Comparison of ENCODE assay signal across 22 cellular contexts in the genomic region with DNA sequence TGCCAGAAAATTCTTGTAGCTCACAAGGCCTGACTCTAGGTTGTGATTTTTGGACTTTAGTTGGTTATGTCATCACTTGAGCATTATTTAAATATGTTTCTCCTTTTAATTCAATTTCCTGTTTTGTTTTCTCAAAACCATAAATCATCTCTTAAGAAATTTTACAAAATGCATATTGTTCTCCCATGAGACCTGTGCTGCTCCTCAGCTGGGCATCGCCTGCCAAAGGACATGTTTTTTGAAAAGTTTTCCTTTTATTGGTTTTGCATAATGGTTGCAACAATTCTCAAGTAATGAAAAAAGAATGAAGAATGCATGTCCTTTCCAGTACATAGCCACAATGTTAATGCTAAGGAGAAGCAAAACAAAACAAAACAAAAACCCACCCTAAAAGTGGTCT.
"Had no signal": no experiment of that assay in that cellular context is flagged by ENCODE, and none has a peak within 500 bp of the region (broad histone marks: within the 10 kb centered on the region; RNA-seq: fewer than 3 reads in every experiment).

No MANE protein-coding gene starts in this region.

- H3K27ac ChIP-seq: coronary artery, epithelial cell of prostate, heart left ventricle, left lung, neutrophil, ovary, prostate gland, upper lobe of left lung had no signal

- DNase-seq: activated B cell treated with CpG ODN at 0.5 μM for 24 hours; activated CD4-positive, alpha-beta T cell treated with anti-CD3 and anti-CD28 coated beads for 36 hours; activated CD4-positive, alpha-beta T cell treated with anti-CD3 and anti-CD28 coated beads, Interleukin-2, amount 50 U/mL, for 48 hours; activated CD8-positive, alpha-beta memory T cell treated with anti-CD3 and anti-CD28 coated beads, Interleukin-2, amount 50 U/mL, for 48 hours; activated naive CD4-positive, alpha-beta T cell; activated T-cell treated with anti-CD3 and anti-CD28 coated beads, Interleukin-2, amount 50 U/mL, for 4 hours; endodermal cell; heart left ventricle; left lung; mammary epithelial cell; midbrain; ovary; stimulated activated CD4-positive, alpha-beta T cell treated with anti-CD3 and anti-CD28 coated beads, Interleukin-4, amount 100 ng/mL, for 4 hours; stimulated activated naive CD8-positive, alpha-beta T cell treated with anti-CD3 and anti-CD28 coated beads, Interleukin-15, Interleukin-2, amounts not matched to agents 100 U/mL and 50 U/mL, for 24 hours; SW 1271; T-helper 17 cell; upper lobe of left lung had no signal

- H3K36me3 ChIP-seq: heart left ventricle, left lung, neutrophil, ovary, prostate gland, upper lobe of left lung had no signal

- ATAC-seq: activated CD4-positive, alpha-beta T cell treated with anti-CD3 and anti-CD28 coated beads for 36 hours; activated T-cell treated with anti-CD3 and anti-CD28 coated beads, Interleukin-2, amount 50 U/mL, for 4 hours; heart left ventricle; left lung; natural killer cell treated with Interleukin-12 subunit alpha and Interleukin-12 subunit beta and Interleukin-15 and Interleukin-18, amount 100 ng/mL, for 72 hours; stimulated activated naive CD8-positive, alpha-beta T cell treated with anti-CD3 and anti-CD28 coated beads, Interleukin-15, Interleukin-2, amounts not matched to agents 100 U/mL and 50 U/mL, for 24 hours; T-helper 17 cell had no signal

- H3K4me3 ChIP-seq: coronary artery, heart left ventricle, left lung, ovary, prostate gland, upper lobe of left lung had no signal

- H3K4me1 ChIP-seq: left lung, prostate gland, upper lobe of left lung had no signal

- H3K9me3 ChIP-seq: neutrophil, ovary, prostate gland had no signal

- H3K27me3 ChIP-seq: heart left ventricle, left lung, neutrophil, ovary, upper lobe of left lung had no signal
